9 cellular contexts compared by ENCODE assay signal in genomic region chr19:49614096-49614857, GRCh38. TPM values are rescaled to one million over a fixed set of nuclear protein-coding genes. Genes with fewer than 3 reads are reported as not detected.
DNase-seq lines count a peak whose midpoint lies in the region; ATAC-seq and TF ChIP-seq lines count a peak whose summit lies in the region.
"Had no signal": no experiment of that assay in that cellular context is flagged by ENCODE, and none has a peak within 500 bp of the region (broad histone marks: within the 10 kb centered on the region; RNA-seq: fewer than 3 reads in every experiment).

No MANE protein-coding gene starts in this region.

- peaks cover 2 to 3% of the 10 kb centered on the region in 2 experiments for H3K4me1 ChIP-seq in trophoblast cell (ENCODE audit: control insufficient read depth in 1 of 2, insufficient read depth in 2 of 2, low read length in 2 of 2)
- H3K4me1 ChIP-seq in BE2C, result no peaks in the 10 kb centered on the region
- peaks cover 0 to 11% (median 6%) of the 10 kb centered on the region in 4 donors for H3K4me1 ChIP-seq in sigmoid colon

- no peak overlapping the region for H3K14ac ChIP-seq in trophoblast cell (ENCODE audit: low read length)

- H3K9ac ChIP-seq in trophoblast cell (ENCODE audit: low read length), result no peak overlapping the region

- WGBS in trophoblast cell (ENCODE audit: extremely low coverage, insufficient coverage, insufficient read length), result no CpG with 5 or more reads among the region's 19 CpGs
- 83 to 84% methylated on average over 19 of the region's 19 CpGs for WGBS in sigmoid colon, 2 donors

- no peak overlapping the region for H4K12ac ChIP-seq in trophoblast cell (ENCODE audit: low read depth, low read length)

- H3K79me1 ChIP-seq in trophoblast cell (ENCODE audit: low read length), result no peaks in the 10 kb centered on the region

- peak overlapping the region; percentile 90 for H3K27ac Mint-ChIP-seq in chondrocyte (ENCODE audit: unreplicated experiment)

- peaks cover 53 to 59% of the 10 kb centered on the region in 2 experiments for H3K36me3 ChIP-seq in trophoblast cell (ENCODE audit: control insufficient read depth in 1 of 2, insufficient read depth in 2 of 2, low read length in 2 of 2)
- peaks cover 36% of the 10 kb centered on the region for H3K36me3 ChIP-seq in BE2C
- H3K36me3 ChIP-seq in sigmoid colon, result peaks cover 13 to 75% (median 46%) of the 10 kb centered on the region in 4 donors

- peaks cover 2% of the 10 kb centered on the region for H3K79me2 ChIP-seq in trophoblast cell (ENCODE audit: control insufficient read depth, insufficient read depth, low read length, poor library complexity)

- peak overlapping the region; percentile 7 for H3K18ac ChIP-seq in trophoblast cell (ENCODE audit: low read length)

- no peak overlapping the region for H3K23ac ChIP-seq in trophoblast cell (ENCODE audit: low read length)

- no peak for TF ChIP-seq EP300 in sigmoid colon (IDR thresholded peaks at IDR 0.05)

- peaks cover 17% of the 10 kb centered on the region for H3K4me1 Mint-ChIP-seq in chondrocyte (ENCODE audit: low read depth)

- TF ChIP-seq POLR2A in NB4 (IDR thresholded peaks at IDR 0.05; ENCODE audit: extremely low read depth, insufficient read length) (no peak), sigmoid colon (IDR thresholded peaks at IDR 0.05) (no peak)

- peaks cover 21% of the 10 kb centered on the region for H3K36me3 Mint-ChIP-seq in chondrocyte (ENCODE audit: low read depth)

- H3K27ac ChIP-seq in trophoblast cell (ENCODE audit: low read depth, low read length) (no peak overlapping the region), sigmoid colon (no peak overlapping the region)

- H3K27me3 Mint-ChIP-seq in chondrocyte (ENCODE audit: low read depth), result no peaks in the 10 kb centered on the region

- no peak overlapping the region for H3K4ac ChIP-seq in trophoblast cell (ENCODE audit: low read depth, low read length)

- ATAC-seq in HG03378 (IDR thresholded peaks at IDR 0.05; ENCODE audit: unreplicated experiment), result no peak
- ATAC-seq in HG03571 (IDR thresholded peaks at IDR 0.05; ENCODE audit: unreplicated experiment), result no peak

- no peak overlapping the region for H2BK120ac ChIP-seq in trophoblast cell (ENCODE audit: insufficient read depth, low read length, poor library complexity)

- no peak overlapping the region for H2BK12ac ChIP-seq in trophoblast cell (ENCODE audit: low read length)

- no peak overlapping the region for H2BK5ac ChIP-seq in trophoblast cell (ENCODE audit: low read depth, low read length, poor library complexity)

- peak; percentile 96 for DNase-seq in ELR (ENCODE audit: low read depth)
- peak; percentile 65 for DNase-seq in NB4 (ENCODE audit: low read depth)
- DNase-seq in chondrocyte (ENCODE audit: low spot score), result no peak
- DNase-seq in trophoblast cell, result peak in 1 of 2 donors; percentile 32
- DNase-seq in BE2C, result no peak
- no peak for DNase-seq in sigmoid colon
- DNase-seq: NCI-H1092 treated with DMSO at 0.1 percent for 48 hours had no signal

- H3K9me3 ChIP-seq in trophoblast cell (ENCODE audit: insufficient read depth, low read depth, low read length), result peaks cover 2% of the 10 kb centered on the region
- H3K9me3 ChIP-seq in BE2C, result no peaks in the 10 kb centered on the region
- H3K9me3 ChIP-seq in sigmoid colon, result no peaks in the 10 kb centered on the region

- no peak overlapping the region for H2AFZ ChIP-seq in trophoblast cell (ENCODE audit: insufficient read depth, low read length, poor library complexity)

- H3K4me2 ChIP-seq in trophoblast cell (ENCODE audit: low read length), result no peak overlapping the region

- no peak overlapping the region for H3K4me3 ChIP-seq in NB4 (ENCODE audit: low read depth, low read length)
- no peak overlapping the region for H3K4me3 ChIP-seq in trophoblast cell (ENCODE audit: low read depth, low read length)
- H3K4me3 ChIP-seq in BE2C (ENCODE audit: low read depth, low read length), result no peak overlapping the region
- H3K4me3 ChIP-seq in sigmoid colon, result no peak overlapping the region

- H4K8ac ChIP-seq in trophoblast cell (ENCODE audit: low read depth, low read length), result no peak overlapping the region

- TF ChIP-seq CTCF in NB4 (IDR thresholded peaks at IDR 0.05; ENCODE audit: low read depth, low read length) (peak; percentile 9), chondrocyte (IDR thresholded peaks at IDR 0.05) (peak; percentile 31), BE2C (IDR thresholded peaks at IDR 0.05; ENCODE audit: low read depth, low read length) (no peak), sigmoid colon (IDR thresholded peaks at IDR 0.05) (no peak)

- no peaks in the 10 kb centered on the region for H3K27me3 ChIP-seq in trophoblast cell (ENCODE audit: insufficient read depth, low read length)
- no peaks in the 10 kb centered on the region for H3K27me3 ChIP-seq in BE2C
- no peaks in the 10 kb centered on the region for H3K27me3 ChIP-seq in sigmoid colon

- no peaks in the 10 kb centered on the region for H3K9me3 Mint-ChIP-seq in chondrocyte (ENCODE audit: low read depth)

- intact Hi-C loops in sigmoid colon (cut with DNase I), result no loop called here

- H2AK5ac ChIP-seq in trophoblast cell (ENCODE audit: low read length), result no peak overlapping the region

- H4K91ac ChIP-seq in trophoblast cell (ENCODE audit: low read depth, low read length), result no peak overlapping the region

- no peak overlapping the region for H3K4me3 Mint-ChIP-seq in chondrocyte (ENCODE audit: unreplicated experiment)

RNA-seq across cellular contexts. Expression of gene PRR12, which starts 23.3 kb away (rescaled TPM):
- total RNA-seq in chondrocyte (23.8 to 33.9 TPM (median 28.1 TPM) in 3 replicates), sigmoid colon (10 to 100 TPM in 1 of 4 donors, 1 to 10 TPM in 3; 5.4 to 16.1 (median 6.1) TPM)
- polyA plus RNA-seq in trophoblast cell (2013), result 12.9 and 13.4 TPM in 2 replicates
- 34.3 TPM for polyA plus RNA-seq in BE2C (2012; ENCODE audit: insufficient read depth, insufficient read length, low read depth)
- polyA plus RNA-seq in sigmoid colon, result 10 to 100 TPM in 1 of 3 donors, 1 to 10 TPM in 2; 3.0 to 20.4 (median 4.2) TPM

RNA-seq across cellular contexts. Expression of gene RRAS, which starts 25.7 kb away (rescaled TPM):
- total RNA-seq in chondrocyte (61.7 to 113 TPM (median 104 TPM) in 3 replicates), sigmoid colon (100 to 1,000 TPM; 105 to 127 (median 125) TPM)
- polyA plus RNA-seq in trophoblast cell (2013), result 43.3 and 43.8 TPM in 2 replicates
- polyA plus RNA-seq in BE2C (2012; ENCODE audit: insufficient read depth, insufficient read length, low read depth), result 1.3 TPM
- polyA plus RNA-seq in sigmoid colon, result 100 to 1,000 TPM in 2 of 3 donors, 10 to 100 TPM in 1; 79.8 to 139 (median 130) TPM

RNA-seq across cellular contexts. Expression of gene SCAF1, which starts 27.7 kb away (rescaled TPM):
- total RNA-seq in chondrocyte, result 76.3 to 79.0 TPM (median 77.3 TPM) in 3 replicates
- polyA plus RNA-seq in trophoblast cell (2013), result 59.7 and 62.7 TPM in 2 replicates
- polyA plus RNA-seq in BE2C (2012; ENCODE audit: insufficient read depth, insufficient read length, low read depth), result 86.5 TPM
- 10 to 100 TPM; 10.9 to 21.3 (median 12.5) TPM for total RNA-seq in sigmoid colon
- polyA plus RNA-seq in sigmoid colon, result 10 to 100 TPM in 2 of 3 donors, 1 to 10 TPM in 1; 9.0 to 30.8 (median 16.0) TPM

RNA-seq across cellular contexts. Expression of gene PRRG2, which starts 33.2 kb away (rescaled TPM):
- total RNA-seq in chondrocyte (0.17 to 0.56 TPM (median 0.39 TPM) in 3 replicates), sigmoid colon (under 1 TPM in 1 of 4 donors, not detected in 3; 0.71 TPM)
- 5.6 and 6.7 TPM in 2 replicates for polyA plus RNA-seq in trophoblast cell (2013)
- not detected for polyA plus RNA-seq in BE2C (2012; ENCODE audit: insufficient read depth, insufficient read length, low read depth)
- polyA plus RNA-seq in sigmoid colon, result 10 to 100 TPM in 2 of 3 donors, 1 to 10 TPM in 1; 7.2 to 18.9 (median 18.3) TPM

RNA-seq across cellular contexts. Expression of gene NOSIP, which starts 33.9 kb away (rescaled TPM):
- total RNA-seq in chondrocyte (41.0 to 47.0 TPM (median 46.5 TPM) in 3 replicates), sigmoid colon (10 to 100 TPM; 47.6 to 67.8 (median 62.3) TPM)
- polyA plus RNA-seq in trophoblast cell (2013), result 47.8 and 53.3 TPM in 2 replicates
- polyA plus RNA-seq in BE2C (2012; ENCODE audit: insufficient read depth, insufficient read length, low read depth), result 164 TPM
- 100 to 1,000 TPM in 2 of 3 donors, 10 to 100 TPM in 1; 96.1 to 123 (median 113) TPM for polyA plus RNA-seq in sigmoid colon

Comparison
In these comparisons a context has a peak if more than half of its experiments do, and no peak if none do; other contexts are left out.
1. DNase-seq: peak in ELR (single experiment) and NB4 (single experiment); none in chondrocyte (single experiment), BE2C (single experiment) and sigmoid colon (single experiment).
2. CTCF ChIP-seq: peak in NB4 (single experiment) and chondrocyte (single experiment); none in BE2C (single experiment) and sigmoid colon (0 of 4).